In genomic region chr18:63818212-63818611, GRCh38 we compare ENCODE assay signal across 17 cellular contexts. TPM values are rescaled to one million over a fixed set of nuclear protein-coding genes. Genes with fewer than 3 reads are reported as not detected.
DNase-seq lines count a peak whose midpoint lies in the region; ATAC-seq and TF ChIP-seq lines count a peak whose summit lies in the region.
"Had no signal": no experiment of that assay in that cellular context is flagged by ENCODE, and none has a peak within 500 bp of the region (broad histone marks: within the 10 kb centered on the region; RNA-seq: fewer than 3 reads in every experiment).

No MANE protein-coding gene starts in this region.

- H2AFZ ChIP-seq in IMR-90 (replicated peaks; ENCODE audit: low read length, poor library complexity): peak overlapping the region; percentile 80
- no peak overlapping the region for H2AFZ ChIP-seq in neuronal stem cell (ENCODE audit: low read length)

- H4K20me1 ChIP-seq in IMR-90 (ENCODE audit: insufficient read depth, low read length): no peaks in the 10 kb centered on the region

- H3K9me1 ChIP-seq in IMR-90 (ENCODE audit: insufficient read depth, low read length): peaks cover 11% of the 10 kb centered on the region

- no peak overlapping the region for H3K4me3 ChIP-seq in IMR-90 (ENCODE audit: insufficient read depth, low read depth, low read length)
- H3K4me3 ChIP-seq in neuronal stem cell (ENCODE audit: low read length in 2 of 2): no peak overlapping the region
- no peak overlapping the region for H3K4me3 ChIP-seq in upper lobe of left lung
- H3K4me3 ChIP-seq: GM12878, Peyer's patch had no signal

- TF ChIP-seq POLR2A in IMR-90 (IDR thresholded peaks at IDR 0.05; ENCODE audit: low read depth, low read length) (no peak), upper lobe of left lung (IDR thresholded peaks at IDR 0.05) (no peak)

- H3K27ac ChIP-seq in IMR-90 (ENCODE audit: insufficient read depth, low read length): peak overlapping the region; percentile 53; the same call in 1 of the 2 replicates
- H3K27ac ChIP-seq in neuronal stem cell (replicated peaks; ENCODE audit: low read length): no peak overlapping the region
- H3K27ac ChIP-seq in upper lobe of left lung: peak overlapping the region in 1 of 4 donors; percentile 34
- H3K27ac ChIP-seq: C4-2B, Peyer's patch had no signal

- dilution Hi-C loops in IMR-90 (cut with HindIII; ENCODE audit: low sequenced_read_pairs, unreplicated experiment): no loop called here

- H2BK5ac ChIP-seq in IMR-90 (ENCODE audit: low read depth, low read length, poor library complexity, severe bottlenecking) (peak overlapping the region; percentile 93), neuronal stem cell (ENCODE audit: low read length) (no peak overlapping the region)

- CTCF ChIA-PET in IMR-90 (lab: Yijun Ruan, JAX): no interaction called here

- H3K4me1 ChIP-seq in IMR-90 (ENCODE audit: control insufficient read depth, insufficient read depth, low read length) (peaks cover 23% of the 10 kb centered on the region), neuronal stem cell (ENCODE audit: control insufficient read depth in 2 of 2, insufficient read depth in 1 of 2, low read depth in 1 of 2, low read length in 2 of 2) (peaks cover 0 to 2% of the 10 kb centered on the region in 2 donors), upper lobe of left lung (no peaks in the 10 kb centered on the region)
- H3K4me1 ChIP-seq: Peyer's patch had no signal

- H2AK5ac ChIP-seq in IMR-90 (ENCODE audit: low read depth, low read length) (peak overlapping the region; percentile 83; the same call in 1 of the 2 replicates), neuronal stem cell (ENCODE audit: low read depth, low read length) (no peak overlapping the region)

- ATAC-seq in IMR-90 (ENCODE audit: low read depth) (peak; percentile 12; the same call in 1 of the 2 replicates), SK-N-SH treated with all-trans-retinoic acid at 6 μM for 48 hours (peak; percentile 12; the same call in 2 of the 3 replicates), upper lobe of left lung (ENCODE audit: low FRiP score in 2 of 2) (peak; percentile 17 to 40)
- ATAC-seq: GM12878 had no signal

- H3K27me3 ChIP-seq in IMR-90 (ENCODE audit: control insufficient read depth, insufficient read depth, low read length): no peaks in the 10 kb centered on the region
- no peaks in the 10 kb centered on the region for H3K27me3 ChIP-seq in neuronal stem cell (ENCODE audit: control insufficient read depth in 3 of 3, insufficient read depth in 3 of 3, low read depth in 1 of 3, low read length in 3 of 3)
- no peaks in the 10 kb centered on the region for H3K27me3 ChIP-seq in upper lobe of left lung
- H3K27me3 ChIP-seq: Peyer's patch had no signal

- no peak overlapping the region for H2BK12ac ChIP-seq in neuronal stem cell (ENCODE audit: low read length)

- 20% methylated on average over 1 of the region's 1 CpG; no CpG with 5 or more reads in 1 of the 2 experiments for WGBS in IMR-90 (ENCODE audit: extremely low coverage in 2 of 2, insufficient read length in 1 of 2), 2 experiments
- no CpG with 5 or more reads among the region's 1 CpG for WGBS in neuronal stem cell (ENCODE audit: extremely low coverage in 2 of 2, insufficient read length in 2 of 2, insufficient replicate concordance in 1 of 2), 2 donors
- WGBS in upper lobe of left lung, 2 donors: 0% methylated on average over 1 of the region's 1 CpG; no CpG with 5 or more reads in 1 of the 2 donors

- no peak overlapping the region for H3K9ac ChIP-seq in IMR-90 (ENCODE audit: low read depth, low read length)
- H3K9ac ChIP-seq in neuronal stem cell (ENCODE audit: low read depth, low read length, poor library complexity): no peak overlapping the region

- H3K36me3 ChIP-seq in IMR-90 (ENCODE audit: control insufficient read depth, insufficient read depth, low read length) (no peaks in the 10 kb centered on the region), neuronal stem cell (replicated peaks in 1 of 2; ENCODE audit: control insufficient read depth in 2 of 2, insufficient read depth in 2 of 2, low read length in 2 of 2) (no peaks in the 10 kb centered on the region), upper lobe of left lung (no peaks in the 10 kb centered on the region)
- H3K36me3 ChIP-seq: Peyer's patch had no signal

- peak overlapping the region; percentile 67 for H2BK20ac ChIP-seq in IMR-90 (ENCODE audit: low read depth, low read length)

- peak overlapping the region; percentile 86; the same call in 1 of the 2 replicates for H3K23ac ChIP-seq in IMR-90 (ENCODE audit: low read depth, low read length)
- no peak overlapping the region for H3K23ac ChIP-seq in neuronal stem cell (ENCODE audit: low read depth, low read length, poor library complexity)

- no peak for DNase-seq in IMR-90
- no peak for DNase-seq in neuronal stem cell (ENCODE audit: low spot score)
- peak in 1 of 2 donors; percentile 5 for DNase-seq in upper lobe of left lung
- DNase-seq in cerebellum (ENCODE audit: low spot score): no peak
- DNase-seq in dedifferentiated amniotic fluid mesenchymal stem cell (ENCODE audit: extremely low spot score): no peak
- no peak for DNase-seq in GDM1 (lab: John Stamatoyannopoulos, UW)
- DNase-seq: DND-41, MM.1S, NCI-H1105, NCI-H1694, NCI-H524, Peyer's patch, SHP77 had no signal

- no peak overlapping the region; the same call in 1 of the 2 replicates for H3K56ac ChIP-seq in IMR-90 (ENCODE audit: extremely low read depth, insufficient read depth, low read length)

- no peak for TF ChIP-seq EP300 in upper lobe of left lung (IDR thresholded peaks at IDR 0.05)

- H2AK9ac ChIP-seq in IMR-90 (replicated peaks; ENCODE audit: low read depth, low read length, poor library complexity): peak overlapping the region; percentile 22

- H3K14ac ChIP-seq in IMR-90 (replicated peaks; ENCODE audit: low read depth, low read length): peak overlapping the region; percentile 77; the same call in 1 of the 2 replicates
- H3K14ac ChIP-seq in neuronal stem cell (ENCODE audit: low read length): no peak overlapping the region

- H3K79me1 ChIP-seq in IMR-90 (ENCODE audit: low read depth in 1 of 2, low read length in 2 of 2) (no peaks in the 10 kb centered on the region), neuronal stem cell (ENCODE audit: low read depth, low read length) (no peaks in the 10 kb centered on the region)

- peak overlapping the region; percentile 90 for H2BK120ac ChIP-seq in IMR-90 (ENCODE audit: low read depth, low read length)
- H2BK120ac ChIP-seq in neuronal stem cell (ENCODE audit: low read depth, low read length): no peak overlapping the region

- H3K9me3 ChIP-seq in IMR-90 (ENCODE audit: control insufficient read depth, insufficient read depth, low read length) (no peaks in the 10 kb centered on the region; the same call in 1 of the 2 replicates), neuronal stem cell (replicated peaks in 1 of 2; ENCODE audit: control insufficient read depth in 2 of 2, insufficient read depth in 1 of 2, low read depth in 1 of 2, low read length in 2 of 2) (no peaks in the 10 kb centered on the region), upper lobe of left lung (peaks cover 0 to 4% (median 4%) of the 10 kb centered on the region in 4 donors)
- H3K9me3 ChIP-seq: Peyer's patch had no signal

- intact Hi-C loops in IMR-90 (cut with micrococcal nuclease): no loop called here

- H3K4me2 ChIP-seq in IMR-90 (ENCODE audit: low read depth, low read length) (no peak overlapping the region), neuronal stem cell (ENCODE audit: insufficient read depth, low read length, poor library complexity, severe bottlenecking) (no peak overlapping the region)

- POLR2A ChIA-PET in IMR-90 (lab: Charles Lee; ENCODE audit: unreplicated experiment): no interaction called here

- BruUV-seq in IMR-90 (replicated peaks; lab: Mats Ljungman, UMichigan): no TSS peak

- TF ChIP-seq CTCF in IMR-90 (conservative IDR thresholded peaks at IDR 0.05; ENCODE audit: low read depth, low read length) (no peak), upper lobe of left lung (IDR thresholded peaks at IDR 0.05) (no peak)

- H2BK15ac ChIP-seq in IMR-90 (ENCODE audit: low read depth, low read length): peak overlapping the region; percentile 92; the same call in 2 of the 3 replicates
- H2BK15ac ChIP-seq in neuronal stem cell (ENCODE audit: low read length): no peak overlapping the region

- H4K8ac ChIP-seq in IMR-90 (ENCODE audit: low read depth in 2 of 2, low read length in 2 of 2): peak overlapping the region; percentile 30 to 79; a peak in 3 of 4 replicates
- H4K8ac ChIP-seq in neuronal stem cell (ENCODE audit: low read depth, low read length): no peak overlapping the region

- H3K4ac ChIP-seq in IMR-90 (ENCODE audit: low read depth, low read length) (peak overlapping the region; percentile 73), neuronal stem cell (ENCODE audit: low read length) (no peak overlapping the region)

- in situ Hi-C loops in IMR-90 (cut with MboI; ENCODE audit: low sequenced_read_pairs): no loop called here

- peak overlapping the region; percentile 25 for H3K18ac ChIP-seq in IMR-90 (ENCODE audit: low read depth, low read length)
- H3K18ac ChIP-seq in neuronal stem cell (ENCODE audit: low read length): peak overlapping the region; percentile 31

- no peak for TF ChIP-seq RAD21 in IMR-90 (IDR thresholded peaks at IDR 0.05; ENCODE audit: low read length)

- H4K5ac ChIP-seq in IMR-90 (ENCODE audit: low read depth, low read length): peak overlapping the region; percentile 82; the same call in 1 of the 2 replicates

- peak overlapping the region; percentile 81 for H4K91ac ChIP-seq in IMR-90 (ENCODE audit: insufficient read depth, low read depth, low read length)
- no peak overlapping the region for H4K91ac ChIP-seq in neuronal stem cell (ENCODE audit: low read depth, low read length, poor library complexity)

TF ChIP-seq in IMR-90, 13 proteins besides CTCF, POLR2A, EP300 and RAD21 (continues in another document):
- no peak for TF ChIP-seq MAFK (IDR thresholded peaks at IDR 0.05; ENCODE audit: low read depth, low read length)

TF ChIP-seq in SK-N-SH treated with all-trans-retinoic acid at 6 μM for 48 hours, 23 proteins besides CTCF, POLR2A, EP300 and RAD21 (continues in another document):
- TF ChIP-seq PPARA (CRISPR knock-in tag; IDR thresholded peaks at IDR 0.05; ENCODE audit: borderline replicate concordance) (no peak), TCF4 (CRISPR knock-in tag; IDR thresholded peaks at IDR 0.05; ENCODE audit: borderline replicate concordance) (no peak), ESRRG (CRISPR knock-in tag; IDR thresholded peaks at IDR 0.05) (no peak), RARB (CRISPR knock-in tag; IDR thresholded peaks at IDR 0.05) (no peak), ZNF565 (CRISPR knock-in tag; conservative IDR thresholded peaks at IDR 0.05; ENCODE audit: low read depth) (no peak), ZFP3 (CRISPR knock-in tag; IDR thresholded peaks at IDR 0.05) (no peak), ARNTL (CRISPR knock-in tag; IDR thresholded peaks at IDR 0.05; ENCODE audit: borderline replicate concordance, low read depth) (no peak), SNAI2 (CRISPR knock-in tag; IDR thresholded peaks at IDR 0.05) (no peak)

RNA-seq across cellular contexts. Expression of gene SERPINB7, which starts 43.0 kb away (rescaled TPM):
- total RNA-seq in IMR-90 (2012; rRNA removed): 100 and 120 TPM in 2 replicates
- polyA plus RNA-seq in IMR-90 (2012; rRNA removed): 76.5 and 79.9 TPM in 2 replicates
- 21.4 and 33.7 TPM in 2 replicates for polyA plus RNA-seq in IMR-90 (2012; cell fraction: cytosol; rRNA removed)
- polyA plus RNA-seq in IMR-90 (2012; cell fraction: nucleus; rRNA removed; ENCODE audit: low replicate concordance): 4.6 and 37.3 TPM in 2 replicates
- not detected for polyA plus RNA-seq in neuronal stem cell (2013, experiment 1 of 2)
- polyA plus RNA-seq in neuronal stem cell (2013, experiment 2 of 2): 0.08 TPM
- total RNA-seq in upper lobe of left lung: 1 to 10 TPM in 1 of 6 donors, not detected in 5; 1.3 TPM
- not detected for total RNA-seq in cerebellum
- total RNA-seq: GM12878, H1, Peyer's patch had no signal
- polyA plus RNA-seq: GM12878, H1 had no signal

Comparison
In these comparisons a context has a peak if more than half of its experiments do, and no peak if none do; other contexts are left out.
1. RNA of gene SERPINB7, which starts 43.0 kb away (total RNA-seq): 100 to 120 TPM in IMR-90; not detected in cerebellum (single experiment) and 1.3 TPM in upper lobe of left lung; every median in the first group is over 10 times any median in the second.
2. Peak in every context shown above with its lines, with median percentiles within 50 percentile points of each other: ATAC-seq.